In the genomic region with DNA sequence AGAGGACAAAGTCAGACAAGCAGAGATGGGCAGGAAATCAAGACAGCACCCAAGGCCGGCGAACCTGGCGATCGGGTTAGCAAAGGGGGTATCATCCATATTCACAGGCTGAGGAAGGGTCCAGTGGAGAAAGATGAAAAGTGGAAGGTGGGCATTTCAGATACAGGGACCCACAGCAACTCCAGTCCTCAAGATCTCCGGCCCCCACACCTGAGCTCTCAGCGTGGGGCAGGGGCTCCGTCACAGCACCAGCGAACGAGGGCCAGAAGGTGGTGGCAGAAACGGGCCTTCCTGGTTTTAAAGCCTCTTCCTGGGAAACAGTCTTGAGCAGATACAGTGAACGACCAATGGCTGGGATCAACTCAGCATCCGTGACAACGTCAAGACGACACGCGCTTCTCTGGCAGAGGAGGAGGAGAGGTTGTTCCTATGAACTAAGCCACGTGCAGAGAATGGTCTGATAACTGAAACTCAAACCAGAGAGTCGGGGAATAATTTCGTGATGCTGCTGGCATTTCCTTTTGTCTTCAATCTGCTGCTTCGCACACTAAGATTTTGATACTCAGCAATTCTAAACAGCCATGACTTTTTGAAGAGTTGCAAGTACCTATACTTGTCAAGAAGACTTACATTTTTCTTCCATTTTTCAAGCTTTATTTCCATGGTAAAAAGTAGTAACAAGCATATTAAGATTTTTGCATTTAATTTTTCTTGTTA, we compare ENCODE assay signal across 25 cellular contexts.
"Had no signal": no experiment of that assay in that cellular context is flagged by ENCODE, and none has a peak within 500 bp of the region (broad histone marks: within the 10 kb centered on the region; RNA-seq: fewer than 3 reads in every experiment).

No MANE protein-coding gene starts in this region.

- H3K27ac ChIP-seq: breast epithelium, Peyer's patch, RWPE1, SJSA1, VCaP had no signal

- H3K4me3 ChIP-seq: breast epithelium, Peyer's patch, SJSA1 had no signal

- H3K4me1 Mint-ChIP-seq: activated CD4-positive, alpha-beta memory T cell treated with anti-CD3 and anti-CD28 coated beads, Interleukin-2, amount 10 ng/mL, durations not matched to agents 7 days and 5 days had no signal

- H3K27ac Mint-ChIP-seq: activated CD4-positive, alpha-beta memory T cell treated with anti-CD3 and anti-CD28 coated beads, Interleukin-2, amount 10 ng/mL, durations not matched to agents 7 days and 5 days; activated naive CD4-positive, alpha-beta T cell treated with anti-CD3 and anti-CD28 coated beads, Interleukin-2, amount 50 U/mL, for 24 hours; activated T-helper 2 cell treated with anti-CD3 and anti-CD28 coated beads, Interferon-gamma antibody, Interleukin-2, Interleukin-4, amounts not matched to agents 10 μg/mL and 5 μg/mL and 100 μg/mL, durations not matched to agents 14 hours and 24 hours and 36 hours had no signal

- DNase-seq: activated CD4-positive, alpha-beta memory T cell treated with anti-CD3 and anti-CD28 coated beads, Interleukin-2, amount 10 ng/mL, durations not matched to agents 7 days and 5 days; activated CD4-positive, alpha-beta T cell treated with anti-CD3 and anti-CD28 coated beads, Interleukin-2, amount 50 U/mL, for 1 hour; activated CD4-positive, CD25-positive, alpha-beta regulatory T cell; activated naive CD4-positive, alpha-beta T cell; activated T-cell treated with anti-CD3 and anti-CD28 coated beads for 4 hours; activated T-cell treated with anti-CD3 and anti-CD28 coated beads, Interleukin-2, amount 50 U/mL, for 48 hours; aorta; central memory CD4-positive, alpha-beta T cell; KBM-7; NCI-H1105 treated with DMSO at 0.1 percent for 48 hours; NCI-H1436 treated with DMSO at 0.1 percent for 48 hours; NCI-H187; NCI-H2081; NCI-H510A treated with DMSO at 0.1 percent for 48 hours; NCI-H69; Peyer's patch; SHP77; T-helper 2 cell; T1000 had no signal

- H3K4me1 ChIP-seq: breast epithelium, Peyer's patch had no signal

- H3K36me3 ChIP-seq: breast epithelium had no signal

- H3K27me3 Mint-ChIP-seq: activated CD4-positive, alpha-beta memory T cell treated with anti-CD3 and anti-CD28 coated beads, Interleukin-2, amount 10 ng/mL, durations not matched to agents 7 days and 5 days; activated naive CD4-positive, alpha-beta T cell treated with anti-CD3 and anti-CD28 coated beads, Interleukin-2, amount 50 U/mL, for 24 hours had no signal

- H3K27me3 ChIP-seq: breast epithelium, Peyer's patch, SJSA1 had no signal

- H3K9me3 Mint-ChIP-seq: activated CD4-positive, alpha-beta memory T cell treated with anti-CD3 and anti-CD28 coated beads, Interleukin-2, amount 10 ng/mL, durations not matched to agents 7 days and 5 days; activated naive CD4-positive, alpha-beta T cell treated with anti-CD3 and anti-CD28 coated beads, Interleukin-2, amount 50 U/mL, for 24 hours; activated T-helper 2 cell treated with anti-CD3 and anti-CD28 coated beads, Interferon-gamma antibody, Interleukin-2, Interleukin-4, amounts not matched to agents 10 μg/mL and 5 μg/mL and 100 μg/mL, durations not matched to agents 14 hours and 24 hours and 36 hours had no signal

- H3K9me3 ChIP-seq: breast epithelium, Peyer's patch, SJSA1 had no signal

- H3K4me3 Mint-ChIP-seq: activated CD4-positive, alpha-beta memory T cell treated with anti-CD3 and anti-CD28 coated beads, Interleukin-2, amount 10 ng/mL, durations not matched to agents 7 days and 5 days; activated naive CD4-positive, alpha-beta T cell treated with anti-CD3 and anti-CD28 coated beads, Interleukin-2, amount 50 U/mL, for 24 hours had no signal
